Comparison of ENCODE assay signal across 1 cellular context in genomic region chr9:120874226-120874839, GRCh38.
A peak's percentile ranks its signal among the peaks of the same experiment; 100 is the strongest.
TF ChIP-seq lines count a peak whose summit lies in the region.

No MANE protein-coding gene starts in this region.

TF ChIP-seq in K562, 482 proteins besides CTCF, POLR2A, EP300 and RAD21:
- TF ChIP-seq ZFP30 (CRISPR knock-in tag; IDR thresholded peaks at IDR 0.05; ENCODE audit: borderline replicate concordance) = no peak
- no peak for TF ChIP-seq FOSL1 (tag; conservative IDR thresholded peaks at IDR 0.05)
- 0 out of 4 replicates have a peak, but pooled peaks of 1 of the 2 experiments have one; percentile 26 for TF ChIP-seq TBL1XR1 (IDR thresholded peaks at IDR 0.05; ENCODE audit: low read length in 2 of 2)
- 0 out of 4 replicates have a peak, but pooled peaks of 1 of the 2 experiments have one; percentile 29 for TF ChIP-seq MLX (CRISPR knock-in tag; conservative IDR thresholded peaks at IDR 0.05)
- TF ChIP-seq HMGXB4 (CRISPR knock-in tag; IDR thresholded peaks at IDR 0.05) = peak; percentile 51; the same call in 1 of the 2 replicates
- 0 out of 2 replicates have a peak, but pooled peaks have one; percentile 45 for TF ChIP-seq ZC3H11A (IDR thresholded peaks at IDR 0.05; ENCODE audit: low read depth, low read length)
